Comparison of ENCODE assay signal across 1 cellular context in genomic region chr14:59347511-59347900, GRCh38.
TF ChIP-seq lines count a peak whose summit lies in the region.

No MANE protein-coding gene starts in this region.

TF ChIP-seq in SK-N-SH, 30 proteins besides CTCF, POLR2A, EP300 and RAD21 (continued from another document):
- no peak for TF ChIP-seq USF1 (IDR thresholded peaks at IDR 0.05; ENCODE audit: borderline replicate concordance, low read depth)
- no peak for TF ChIP-seq EZH2phosphoT487 (IDR thresholded peaks at IDR 0.05; ENCODE audit: borderline replicate concordance, low read depth)
- TF ChIP-seq RFX5 (IDR thresholded peaks at IDR 0.05; ENCODE audit: low read length), result no peak
- TF ChIP-seq SIN3A (IDR thresholded peaks at IDR 0.05; ENCODE audit: borderline replicate concordance, low read depth, low read length), result no peak
- no peak for TF ChIP-seq ZBTB33 (IDR thresholded peaks at IDR 0.05; ENCODE audit: borderline replicate concordance, low read depth)
- no peak for TF ChIP-seq USF2 (IDR thresholded peaks at IDR 0.05; ENCODE audit: borderline replicate concordance, low read depth, low read length)
- no peak for TF ChIP-seq MEF2A (IDR thresholded peaks at IDR 0.05; ENCODE audit: borderline replicate concordance, low read depth)
- TF ChIP-seq NFIC (IDR thresholded peaks at IDR 0.05; ENCODE audit: borderline replicate concordance), result no peak
- TF ChIP-seq ELF1 (IDR thresholded peaks at IDR 0.05), result no peak
- TF ChIP-seq REST (IDR thresholded peaks at IDR 0.05; ENCODE audit: low read depth, low read length), result no peak
- TF ChIP-seq SMC3 (IDR thresholded peaks at IDR 0.05; ENCODE audit: low read depth, low read length), result no peak
- no peak for TF ChIP-seq TAF1 (IDR thresholded peaks at IDR 0.05; ENCODE audit: borderline replicate concordance, low read depth, low read length)
- TF ChIP-seq TEAD4 (IDR thresholded peaks at IDR 0.05; ENCODE audit: borderline replicate concordance, insufficient read depth), result no peak
- TF ChIP-seq RCOR1 (IDR thresholded peaks at IDR 0.05; ENCODE audit: low read length), result no peak
